19 cellular contexts compared by ENCODE assay signal in genomic region chr3:42647821-42648459, GRCh38. TPM values are rescaled to one million over a fixed set of nuclear protein-coding genes. Genes with fewer than 3 reads are reported as not detected.
DNase-seq lines count a peak whose midpoint lies in the region; ATAC-seq and TF ChIP-seq lines count a peak whose summit lies in the region.
"Had no signal": no experiment of that assay in that cellular context is flagged by ENCODE, and none has a peak within 500 bp of the region (broad histone marks: within the 10 kb centered on the region; RNA-seq: fewer than 3 reads in every experiment).

No MANE protein-coding gene starts in this region.

- H3K9ac ChIP-seq in endodermal cell (ENCODE audit: extremely low read depth, low read length, poor library complexity, severe bottlenecking) (no peak overlapping the region), neural progenitor cell (no peak overlapping the region)

- peak overlapping the region; percentile 55 for H3K27ac Mint-ChIP-seq in activated CD4-positive, alpha-beta T cell treated with anti-CD3 and anti-CD28 coated beads, Interleukin-2, amount 10 ng/mL, durations not matched to agents 24 days and 14 days
- H3K27ac Mint-ChIP-seq in T-cell = peak overlapping the region; percentile 2 to 41
- peak overlapping the region; percentile 23 for H3K27ac Mint-ChIP-seq in endodermal cell
- peak overlapping the region; percentile 40 for H3K27ac Mint-ChIP-seq in neural progenitor cell

- H3K4me3 Mint-ChIP-seq in activated CD4-positive, alpha-beta T cell treated with anti-CD3 and anti-CD28 coated beads, Interleukin-2, amount 10 ng/mL, durations not matched to agents 24 days and 14 days = no peak overlapping the region
- no peak overlapping the region for H3K4me3 Mint-ChIP-seq in T-cell
- H3K4me3 Mint-ChIP-seq in endodermal cell = no peak overlapping the region
- H3K4me3 Mint-ChIP-seq in neural progenitor cell = no peak overlapping the region
- H3K4me3 Mint-ChIP-seq: CD8-positive, alpha-beta T cell; HFFc6 had no signal

- H3K4me3 ChIP-seq in endodermal cell (ENCODE audit: low read length) = no peak overlapping the region
- no peak overlapping the region for H3K4me3 ChIP-seq in neural progenitor cell

- peaks cover 41% of the 10 kb centered on the region for H3K36me3 Mint-ChIP-seq in activated CD4-positive, alpha-beta T cell treated with anti-CD3 and anti-CD28 coated beads, Interleukin-2, amount 10 ng/mL, durations not matched to agents 24 days and 14 days (ENCODE audit: low read depth)
- H3K36me3 Mint-ChIP-seq in T-cell (peaks cover 39% of the 10 kb centered on the region), endodermal cell (ENCODE audit: low read depth) (peaks cover 54% of the 10 kb centered on the region), neural progenitor cell (peaks cover 39% of the 10 kb centered on the region)

- 90 to 97% methylated on average over 4 to 5 of the region's 5 CpGs for WGBS in endodermal cell (ENCODE audit: insufficient coverage in 1 of 2, insufficient read length in 1 of 2), 2 experiments

- DNase-seq in activated CD4-positive, alpha-beta T cell treated with anti-CD3 and anti-CD28 coated beads, Interleukin-2, amount 10 ng/mL, durations not matched to agents 24 days and 14 days = peak; percentile 46
- no peak for DNase-seq in activated CD4-positive, alpha-beta T cell treated with anti-CD3 and anti-CD28 coated beads for 1 hour
- DNase-seq in T-cell = no peak
- peak; percentile 82 for DNase-seq in endodermal cell
- peak; percentile 49 for DNase-seq in neural progenitor cell (ENCODE audit: low spot score)
- DNase-seq in G401 (ENCODE audit: low spot score) = no peak
- no peak for DNase-seq in middle frontal gyrus (ENCODE audit: extremely low spot score, low spot score)
- no peak for DNase-seq in omental fat pad (ENCODE audit: low spot score)
- DNase-seq: activated CD8-positive, alpha-beta memory T cell treated with anti-CD3 and anti-CD28 coated beads for 24 hours; activated gamma-delta T cell; CD8-positive, alpha-beta T cell; EL; HFFc6; NCI-H146; NCI-H446 treated with DMSO at 0.1 percent for 48 hours; posterior cingulate gyrus had no signal

- H3K27ac ChIP-seq in endodermal cell (ENCODE audit: low read depth, low read length) (peak overlapping the region; percentile 59), neural progenitor cell (no peak overlapping the region)
- H3K27ac ChIP-seq: 22Rv1 had no signal

- intact Hi-C loops in activated CD4-positive, alpha-beta T cell treated with anti-CD3 and anti-CD28 coated beads, Interleukin-2, amount 10 ng/mL, durations not matched to agents 24 days and 14 days (cut with micrococcal nuclease) = no loop called here

- no peaks in the 10 kb centered on the region for H3K9me3 Mint-ChIP-seq in activated CD4-positive, alpha-beta T cell treated with anti-CD3 and anti-CD28 coated beads, Interleukin-2, amount 10 ng/mL, durations not matched to agents 24 days and 14 days
- H3K9me3 Mint-ChIP-seq in T-cell = no peaks in the 10 kb centered on the region
- H3K9me3 Mint-ChIP-seq in endodermal cell = no peaks in the 10 kb centered on the region
- H3K9me3 Mint-ChIP-seq in neural progenitor cell = no peaks in the 10 kb centered on the region
- H3K9me3 Mint-ChIP-seq: CD8-positive, alpha-beta T cell; HFFc6 had no signal

- no peak overlapping the region for H2AFZ ChIP-seq in neural progenitor cell (replicated peaks)

- H3K4me1 Mint-ChIP-seq in activated CD4-positive, alpha-beta T cell treated with anti-CD3 and anti-CD28 coated beads, Interleukin-2, amount 10 ng/mL, durations not matched to agents 24 days and 14 days = peaks cover 19% of the 10 kb centered on the region
- H3K4me1 Mint-ChIP-seq in T-cell = peaks cover 7 to 22% (median 8%) of the 10 kb centered on the region in 3 donors
- peaks cover 23% of the 10 kb centered on the region for H3K4me1 Mint-ChIP-seq in endodermal cell
- H3K4me1 Mint-ChIP-seq in neural progenitor cell = peaks cover 27% of the 10 kb centered on the region

- H4K20me1 ChIP-seq in neural progenitor cell (ENCODE audit: low read depth) = peaks cover 19% of the 10 kb centered on the region

- H3K27me3 ChIP-seq in endodermal cell (ENCODE audit: control insufficient read depth, insufficient read depth, low read length, poor library complexity, severe bottlenecking) = no peaks in the 10 kb centered on the region
- H3K27me3 ChIP-seq in neural progenitor cell = no peaks in the 10 kb centered on the region

- peaks cover 26% of the 10 kb centered on the region for H3F3A ChIP-seq in neural progenitor cell (ENCODE audit: low read depth)

- H3K4me2 ChIP-seq in neural progenitor cell = no peak overlapping the region

- TF ChIP-seq CTCF in endodermal cell (conservative IDR thresholded peaks at IDR 0.05) (no peak), neural progenitor cell (IDR thresholded peaks at IDR 0.05) (no peak), omental fat pad (IDR thresholded peaks at IDR 0.05) (no peak)

- H3K79me2 ChIP-seq in neural progenitor cell (ENCODE audit: low read depth) = no peaks in the 10 kb centered on the region

- no peaks in the 10 kb centered on the region for H3K27me3 Mint-ChIP-seq in activated CD4-positive, alpha-beta T cell treated with anti-CD3 and anti-CD28 coated beads, Interleukin-2, amount 10 ng/mL, durations not matched to agents 24 days and 14 days
- no peaks in the 10 kb centered on the region for H3K27me3 Mint-ChIP-seq in T-cell
- H3K27me3 Mint-ChIP-seq in endodermal cell (ENCODE audit: insufficient read depth) = no peaks in the 10 kb centered on the region
- H3K27me3 Mint-ChIP-seq in neural progenitor cell (ENCODE audit: insufficient read depth, low read depth) = peaks cover 5% of the 10 kb centered on the region

- no peaks in the 10 kb centered on the region for H3K9me3 ChIP-seq in endodermal cell (ENCODE audit: control insufficient read depth, low read length)
- no peaks in the 10 kb centered on the region for H3K9me3 ChIP-seq in neural progenitor cell (ENCODE audit: low read depth)

- ATAC-seq in T-cell (replicated peaks in 1 of 4) (no peak), omental fat pad (ENCODE audit: low FRiP score) (no peak)
- ATAC-seq: CD8-positive, alpha-beta T cell had no signal

- H3K36me3 ChIP-seq in endodermal cell (ENCODE audit: control insufficient read depth, insufficient read depth, low read length) = peaks cover 62% of the 10 kb centered on the region
- H3K36me3 ChIP-seq in neural progenitor cell = peaks cover 12% of the 10 kb centered on the region

- CTCF ChIA-PET in T-cell (lab: Charles Lee) = no interaction called here

- POLR2A ChIA-PET in T-cell (lab: Charles Lee) = no interaction called here

- H3K4me1 ChIP-seq in endodermal cell (ENCODE audit: control insufficient read depth, insufficient read depth, low read length) (peaks cover 7% of the 10 kb centered on the region), neural progenitor cell (peaks cover 8% of the 10 kb centered on the region)

- in situ Hi-C loops in G401 (cut with HindIII; ENCODE audit: low sequenced_read_pairs) = no loop called here

RNA-seq across cellular contexts. Expression of gene ZBTB47, which starts 5.6 kb away (rescaled TPM):
- 1.0 and 1.1 TPM in 2 replicates for total RNA-seq in activated CD4-positive, alpha-beta T cell treated with anti-CD3 and anti-CD28 coated beads, Interleukin-2, amount 10 ng/mL, durations not matched to agents 24 days and 14 days
- total RNA-seq in T-cell = 1 to 10 TPM in 2 of 5 donors, under 1 TPM in 3; 0.53 to 1.2 (median 0.98) TPM
- total RNA-seq in endodermal cell = 1 to 10 TPM; 4.6 to 7.2 TPM
- polyA plus RNA-seq in endodermal cell (2013, experiment 1 of 2) = 7.1 TPM
- 6.2 TPM for polyA plus RNA-seq in endodermal cell (2013, experiment 2 of 2)
- total RNA-seq in neural progenitor cell (ENCODE audit: low replicate concordance) = 4.4 and 5.7 TPM in 2 replicates
- total RNA-seq in G401 (2014; rRNA removed; shearing (Covaris generic)) = 12.7 and 16.1 TPM in 2 replicates
- total RNA-seq in omental fat pad = 10 to 100 TPM; 41.5 to 67.6 (median 50.3) TPM

RNA-seq across cellular contexts. Expression of gene KLHL40, which starts 37.4 kb away (rescaled TPM):
- total RNA-seq in activated CD4-positive, alpha-beta T cell treated with anti-CD3 and anti-CD28 coated beads, Interleukin-2, amount 10 ng/mL, durations not matched to agents 24 days and 14 days = not detected in 2 replicates
- total RNA-seq in T-cell (not detected), endodermal cell (not detected), neural progenitor cell (ENCODE audit: low replicate concordance) (not detected in 2 replicates), omental fat pad (under 1 TPM in 1 of 4 donors, not detected in 3; 0.19 TPM)
- 0.21 TPM for polyA plus RNA-seq in endodermal cell (2013, experiment 1 of 2)
- polyA plus RNA-seq in endodermal cell (2013, experiment 2 of 2) = 0.21 TPM
- total RNA-seq in G401 (2014; rRNA removed; shearing (Covaris generic)) = not detected in 2 replicates
- total RNA-seq: CD8-positive, alpha-beta T cell; HFFc6; mononuclear cell had no signal

RNA-seq across cellular contexts. Expression of gene NKTR, which starts 47.5 kb away (rescaled TPM):
- 79.5 and 80.9 TPM in 2 replicates for total RNA-seq in activated CD4-positive, alpha-beta T cell treated with anti-CD3 and anti-CD28 coated beads, Interleukin-2, amount 10 ng/mL, durations not matched to agents 24 days and 14 days
- total RNA-seq in T-cell (100 to 1,000 TPM; 185 to 252 (median 209) TPM), endodermal cell (100 to 1,000 TPM; 101 to 116 TPM), neural progenitor cell (ENCODE audit: low replicate concordance) (127 and 190 TPM in 2 replicates), omental fat pad (100 to 1,000 TPM in 1 of 4 donors, 10 to 100 TPM in 3; 52.2 to 274 (median 91.1) TPM)
- polyA plus RNA-seq in endodermal cell (2013, experiment 1 of 2) = 87.3 TPM
- 86.0 TPM for polyA plus RNA-seq in endodermal cell (2013, experiment 2 of 2)
- 9.5 and 23.6 TPM in 2 replicates for total RNA-seq in G401 (2014; rRNA removed; shearing (Covaris generic))

RNA-seq across cellular contexts. Expression of gene HHATL, which starts 54.7 kb away (rescaled TPM):
- not detected in 2 replicates for total RNA-seq in activated CD4-positive, alpha-beta T cell treated with anti-CD3 and anti-CD28 coated beads, Interleukin-2, amount 10 ng/mL, durations not matched to agents 24 days and 14 days
- total RNA-seq in T-cell = not detected
- total RNA-seq in endodermal cell = not detected
- not detected for polyA plus RNA-seq in endodermal cell (2013, experiment 1 of 2)
- polyA plus RNA-seq in endodermal cell (2013, experiment 2 of 2) = not detected
- total RNA-seq in neural progenitor cell (ENCODE audit: low replicate concordance) = not detected in 2 replicates
- not detected in 2 replicates for total RNA-seq in G401 (2014; rRNA removed; shearing (Covaris generic))
- total RNA-seq in omental fat pad = not detected
- total RNA-seq: CD8-positive, alpha-beta T cell; frontal cortex; HFFc6; mononuclear cell had no signal

RNA-seq across cellular contexts. Expression of gene SS18L2, which starts 57.3 kb away (rescaled TPM):
- total RNA-seq in activated CD4-positive, alpha-beta T cell treated with anti-CD3 and anti-CD28 coated beads, Interleukin-2, amount 10 ng/mL, durations not matched to agents 24 days and 14 days = 66.6 and 66.8 TPM in 2 replicates
- total RNA-seq in T-cell (10 to 100 TPM; 33.0 to 52.6 (median 46.4) TPM), endodermal cell (10 to 100 TPM; 37.8 to 44.8 TPM), neural progenitor cell (ENCODE audit: low replicate concordance) (58.4 and 108 TPM in 2 replicates), omental fat pad (10 to 100 TPM; 16.4 to 24.5 (median 19.5) TPM)
- 57.5 TPM for polyA plus RNA-seq in endodermal cell (2013, experiment 1 of 2)
- 54.6 TPM for polyA plus RNA-seq in endodermal cell (2013, experiment 2 of 2)
- total RNA-seq in G401 (2014; rRNA removed; shearing (Covaris generic)) = 41.1 and 45.8 TPM in 2 replicates

Comparison
In these comparisons a context has a peak if more than half of its experiments do, and no peak if none do; other contexts are left out.
1. DNase-seq: peak in activated CD4-positive, alpha-beta T cell treated with anti-CD3 and anti-CD28 coated beads, Interleukin-2, amount 10 ng/mL, durations not matched to agents 24 days and 14 days (single experiment), endodermal cell (single experiment) and neural progenitor cell (single experiment); none in activated CD4-positive, alpha-beta T cell treated with anti-CD3 and anti-CD28 coated beads for 1 hour (single experiment), T-cell (0 of 34), G401 (single experiment), middle frontal gyrus (single experiment) and omental fat pad (single experiment).
2. Peak in every context shown above with its lines, with median percentiles within 50 percentile points of each other: H3K27ac Mint-ChIP-seq.